ENCODE assay signal across 17 cellular contexts in genomic region chr12:119956047-119956446, GRCh38.
"Had no signal": no experiment of that assay in that cellular context is flagged by ENCODE, and none has a peak within 500 bp of the region (broad histone marks: within the 10 kb centered on the region; RNA-seq: fewer than 3 reads in every experiment).

No MANE protein-coding gene starts in this region.

- H3K27ac ChIP-seq: epithelial cell of prostate, gastroesophageal sphincter, left ventricle myocardium inferior, psoas muscle, sigmoid colon had no signal

- H3K4me1 ChIP-seq: gastroesophageal sphincter, left ventricle myocardium inferior, psoas muscle, sigmoid colon had no signal

- DNase-seq: activated CD4-positive, alpha-beta memory T cell treated with anti-CD3 and anti-CD28 coated beads, Interleukin-2, amount 10 ng/mL, durations not matched to agents 7 days and 5 days; activated CD4-positive, alpha-beta T cell treated with anti-CD3 and anti-CD28 coated beads for 36 hours; activated naive CD8-positive, alpha-beta T cell treated with anti-CD3 and anti-CD28 coated beads, Interleukin-2, amount 50 U/mL, for 24 hours; activated T-cell treated with anti-CD3 and anti-CD28 coated beads, Interleukin-2, amount 50 U/mL, for 48 hours; caudate nucleus; effector memory CD4-positive, alpha-beta T cell; left ventricle myocardium inferior; mesenchymal stem cell; nephron progenitor cell; psoas muscle; sigmoid colon; stimulated activated naive CD4-positive, alpha-beta T cell; substantia nigra; T-helper 9 cell had no signal

- H3K36me3 ChIP-seq: gastroesophageal sphincter, left ventricle myocardium inferior, sigmoid colon had no signal

- FAIRE-seq: keratinocyte had no signal

- H3K4me3 ChIP-seq: gastroesophageal sphincter, left ventricle myocardium inferior, psoas muscle, sigmoid colon had no signal

- ATAC-seq: activated CD4-positive, alpha-beta T cell treated with anti-CD3 and anti-CD28 coated beads for 36 hours; activated naive CD8-positive, alpha-beta T cell treated with anti-CD3 and anti-CD28 coated beads, Interleukin-2, amount 50 U/mL, for 24 hours; gastroesophageal sphincter; psoas muscle had no signal

- H3K27me3 ChIP-seq: gastroesophageal sphincter, sigmoid colon had no signal
